17 cellular contexts compared by ENCODE assay signal in genomic region chr10:132764108-132764507, GRCh38. TPM values are rescaled to one million over a fixed set of nuclear protein-coding genes. Genes with fewer than 3 reads are reported as not detected.
"Had no signal": no experiment of that assay in that cellular context is flagged by ENCODE, and none has a peak within 500 bp of the region (broad histone marks: within the 10 kb centered on the region; RNA-seq: fewer than 3 reads in every experiment).

No MANE protein-coding gene starts in this region.

- ATAC-seq: activated naive CD4-positive, alpha-beta T cell treated with anti-CD3 and anti-CD28 coated beads, Interleukin-2, amount 50 U/mL, for 72 hours; naive thymus-derived CD8-positive, alpha-beta T cell; SK-N-SH treated with all-trans-retinoic acid at 6 μM for 48 hours; stimulated activated naive CD8-positive, alpha-beta T cell treated with anti-CD3 and anti-CD28 coated beads, Interleukin-15, amount 100 ng/mL, for 72 hours; T-cell had no signal

- H3K4me1 Mint-ChIP-seq: activated CD4-positive, alpha-beta T cell treated with anti-CD3 and anti-CD28 coated beads, Interleukin-2, amount 10 ng/mL, durations not matched to agents 7 days and 5 days had no signal

- H3K27ac Mint-ChIP-seq: activated CD4-positive, alpha-beta T cell treated with anti-CD3 and anti-CD28 coated beads, Interleukin-2, amount 10 ng/mL, durations not matched to agents 7 days and 5 days; T-cell had no signal

- H3K27me3 Mint-ChIP-seq: activated CD4-positive, alpha-beta T cell treated with anti-CD3 and anti-CD28 coated beads, Interleukin-2, amount 10 ng/mL, durations not matched to agents 7 days and 5 days; naive thymus-derived CD8-positive, alpha-beta T cell; stimulated activated naive CD8-positive, alpha-beta T cell treated with anti-CD3 and anti-CD28 coated beads, Interleukin-15, amount 100 ng/mL, for 72 hours; T-cell had no signal

- H3K9me3 Mint-ChIP-seq: activated CD4-positive, alpha-beta T cell treated with anti-CD3 and anti-CD28 coated beads, Interleukin-2, amount 10 ng/mL, durations not matched to agents 7 days and 5 days; activated naive CD4-positive, alpha-beta T cell treated with anti-CD3 and anti-CD28 coated beads, Interleukin-2, amount 50 U/mL, for 72 hours; naive thymus-derived CD8-positive, alpha-beta T cell; stimulated activated naive CD8-positive, alpha-beta T cell treated with anti-CD3 and anti-CD28 coated beads, Interleukin-15, amount 100 ng/mL, for 72 hours; T-cell had no signal

- H3K4me3 Mint-ChIP-seq: activated CD4-positive, alpha-beta T cell treated with anti-CD3 and anti-CD28 coated beads, Interleukin-2, amount 10 ng/mL, durations not matched to agents 7 days and 5 days; naive thymus-derived CD8-positive, alpha-beta T cell; stimulated activated naive CD8-positive, alpha-beta T cell treated with anti-CD3 and anti-CD28 coated beads, Interleukin-15, amount 100 ng/mL, for 72 hours; T-cell had no signal

- DNase-seq: activated CD4-positive, alpha-beta T cell treated with anti-CD3 and anti-CD28 coated beads, Interleukin-2, amount 10 ng/mL, durations not matched to agents 7 days and 5 days; activated CD8-positive, alpha-beta memory T cell treated with anti-CD3 and anti-CD28 coated beads, Interleukin-2, amount 50 U/mL, for 48 hours; activated effector memory CD4-positive, alpha-beta T cell treated with anti-CD3 and anti-CD28 coated beads, Interleukin-2, amount 50 U/mL, for 16 hours; activated T-cell treated with anti-CD3 and anti-CD28 coated beads, Interleukin-2, amount 50 U/mL, for 48 hours; mesendoderm; naive thymus-derived CD8-positive, alpha-beta T cell; stimulated activated naive CD8-positive, alpha-beta T cell treated with anti-CD3 and anti-CD28 coated beads, Interleukin-15, amount 100 ng/mL, for 72 hours; T-cell had no signal

RNA-seq across cellular contexts. Expression of gene NKX6-2, which starts 21.8 kb away (rescaled TPM):
- total RNA-seq: activated CD4-positive, alpha-beta T cell treated with anti-CD3 and anti-CD28 coated beads, Interleukin-2, amount 10 ng/mL, durations not matched to agents 7 days and 5 days; activated naive CD4-positive, alpha-beta T cell treated with anti-CD3 and anti-CD28 coated beads, Interleukin-2, amount 50 U/mL, for 72 hours; cardiac septum; lower leg skin; mucosa of gallbladder; naive thymus-derived CD8-positive, alpha-beta T cell; omental fat pad; posterior vena cava; skeletal muscle tissue; T-cell; ureter had no signal
